In the genomic region with DNA sequence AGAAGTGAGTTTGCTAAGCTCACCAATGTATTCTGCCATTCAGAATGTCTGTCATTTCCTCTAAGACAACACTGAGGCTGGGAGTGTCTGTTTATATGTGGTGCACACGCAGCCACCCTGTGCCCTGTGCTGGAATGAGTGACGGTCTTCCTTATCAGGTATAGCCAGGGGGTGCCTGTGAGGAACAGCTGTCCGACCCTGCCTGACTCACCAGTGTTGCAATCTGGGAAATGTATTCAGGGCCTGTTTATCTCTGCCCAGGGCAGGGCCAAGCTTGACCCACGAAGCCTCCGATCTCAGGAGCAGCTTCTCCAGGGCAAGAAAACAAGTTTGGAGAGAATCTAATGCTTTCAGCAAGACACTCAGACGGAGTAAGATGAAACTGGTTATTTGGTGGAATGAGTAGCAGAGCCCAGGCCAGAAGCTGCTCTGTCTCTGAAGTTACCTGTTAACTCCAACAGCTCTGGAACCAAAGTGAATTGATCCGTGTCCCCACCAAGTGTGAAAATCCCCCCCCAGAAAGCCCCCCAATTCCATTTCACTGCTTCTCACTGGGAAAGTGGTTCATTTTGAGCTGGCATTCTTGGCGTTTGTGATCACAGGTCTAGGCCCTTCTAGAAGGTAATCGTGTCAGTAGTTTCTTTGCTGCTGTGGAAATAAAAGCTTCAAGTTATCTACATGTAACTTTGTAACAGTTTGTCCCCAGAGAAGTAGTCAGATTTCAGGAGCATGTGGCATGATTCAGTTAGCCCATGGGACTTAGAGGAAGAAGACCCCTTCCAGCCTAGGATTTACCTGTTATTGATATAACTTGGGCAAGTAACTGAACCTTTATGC, we compare ENCODE assay signal across 9 cellular contexts. TPM values are rescaled to one million over a fixed set of nuclear protein-coding genes. Genes with fewer than 3 reads are reported as not detected.
DNase-seq lines count a peak whose midpoint lies in the region; ATAC-seq and TF ChIP-seq lines count a peak whose summit lies in the region.
"Had no signal": no experiment of that assay in that cellular context is flagged by ENCODE, and none has a peak within 500 bp of the region (broad histone marks: within the 10 kb centered on the region; RNA-seq: fewer than 3 reads in every experiment).

No MANE protein-coding gene starts in this region.

- H3K27me3 Mint-ChIP-seq in stimulated activated memory B cell treated with anti-CD40 and anti-IgM and Interleukin-4, amounts not matched to agents 10 μg/mL and 1 μg/mL and 100 μg/mL, for 72 hours: no peaks in the 10 kb centered on the region

- H3K4me1 Mint-ChIP-seq in stimulated activated memory B cell treated with anti-CD40 and anti-IgM and Interleukin-4, amounts not matched to agents 10 μg/mL and 1 μg/mL and 100 μg/mL, for 72 hours: peaks cover 15% of the 10 kb centered on the region
- H3K4me1 Mint-ChIP-seq: activated naive CD4-positive, alpha-beta T cell treated with anti-CD3 and anti-CD28 coated beads, Interleukin-2, amount 10 ng/mL, durations not matched to agents 7 days and 5 days had no signal

- H3K4me3 Mint-ChIP-seq in stimulated activated memory B cell treated with anti-CD40 and anti-IgM and Interleukin-4, amounts not matched to agents 10 μg/mL and 1 μg/mL and 100 μg/mL, for 72 hours: no peak overlapping the region
- H3K4me3 Mint-ChIP-seq: activated naive CD4-positive, alpha-beta T cell treated with anti-CD3 and anti-CD28 coated beads, Interleukin-2, amount 10 ng/mL, durations not matched to agents 7 days and 5 days had no signal

- no peaks in the 10 kb centered on the region for H3K36me3 Mint-ChIP-seq in stimulated activated memory B cell treated with anti-CD40 and anti-IgM and Interleukin-4, amounts not matched to agents 10 μg/mL and 1 μg/mL and 100 μg/mL, for 72 hours
- H3K36me3 Mint-ChIP-seq: activated naive CD4-positive, alpha-beta T cell treated with anti-CD3 and anti-CD28 coated beads, Interleukin-2, amount 10 ng/mL, durations not matched to agents 7 days and 5 days had no signal

- ATAC-seq in RWPE2 (ENCODE audit: low read depth) (peak; percentile 97), foreskin keratinocyte (peak; percentile 92), psoas muscle (peak; percentile 99)
- ATAC-seq in stimulated activated memory B cell treated with anti-CD40 and anti-IgM and Interleukin-4, amounts not matched to agents 10 μg/mL and 1 μg/mL and 100 μg/mL, for 72 hours: no peak

- DNase-seq in H4 (ENCODE audit: low spot score) (peak; percentile 88), RWPE2 (ENCODE audit: low spot score) (peak; percentile 96), foreskin keratinocyte (peak; percentile 96 to 98), psoas muscle (peak; percentile 60 to 85), NCI-H446 (lab: John Stamatoyannopoulos, UW) (no peak), NCI-H1930 (lab: John Stamatoyannopoulos, UW) (no peak), Karpas-422 (no peak)
- DNase-seq: activated naive CD4-positive, alpha-beta T cell treated with anti-CD3 and anti-CD28 coated beads, Interleukin-2, amount 10 ng/mL, durations not matched to agents 7 days and 5 days had no signal

- H3K9me2 ChIP-seq in Karpas-422 (replicated peaks; ENCODE audit: insufficient read depth, low read length): no peaks in the 10 kb centered on the region

- H3K9ac ChIP-seq in Karpas-422 (ENCODE audit: low read length): no peak overlapping the region

- no peaks in the 10 kb centered on the region for H3K79me2 ChIP-seq in Karpas-422 (ENCODE audit: low read length)

- H3K9me3 ChIP-seq in RWPE2 (ENCODE audit: severe bottlenecking) (no peaks in the 10 kb centered on the region), psoas muscle (no peaks in the 10 kb centered on the region), Karpas-422 (ENCODE audit: low read length) (no peaks in the 10 kb centered on the region)

- H3K9me3 Mint-ChIP-seq in stimulated activated memory B cell treated with anti-CD40 and anti-IgM and Interleukin-4, amounts not matched to agents 10 μg/mL and 1 μg/mL and 100 μg/mL, for 72 hours: no peaks in the 10 kb centered on the region
- H3K9me3 Mint-ChIP-seq: activated naive CD4-positive, alpha-beta T cell treated with anti-CD3 and anti-CD28 coated beads, Interleukin-2, amount 10 ng/mL, durations not matched to agents 7 days and 5 days had no signal

- H3K27me3 ChIP-seq in RWPE2 (ENCODE audit: insufficient read depth, poor library complexity, severe bottlenecking) (no peaks in the 10 kb centered on the region), foreskin keratinocyte (no peaks in the 10 kb centered on the region), psoas muscle (ENCODE audit: insufficient read depth in 3 of 3, low read length in 2 of 3) (no peaks in the 10 kb centered on the region), Karpas-422 (ENCODE audit: low read length) (no peaks in the 10 kb centered on the region)

- H3K36me3 ChIP-seq in RWPE2 (ENCODE audit: low read depth) (no peaks in the 10 kb centered on the region), psoas muscle (ENCODE audit: insufficient read depth in 1 of 2, low read depth in 1 of 2) (no peaks in the 10 kb centered on the region), Karpas-422 (ENCODE audit: insufficient read depth, low read length) (no peaks in the 10 kb centered on the region)

- H3K4me1 ChIP-seq in RWPE2 (ENCODE audit: insufficient read depth, poor library complexity, severe bottlenecking) (peaks cover 24% of the 10 kb centered on the region), foreskin keratinocyte (peaks cover 27% of the 10 kb centered on the region), psoas muscle (peaks cover 13% of the 10 kb centered on the region), Karpas-422 (ENCODE audit: low read length) (0 out of 2 replicates have a peak, but pooled peaks cover 3% of the 10 kb centered on the region)

- no peak overlapping the region for H3K4me2 ChIP-seq in Karpas-422 (ENCODE audit: low read depth, low read length, poor library complexity, severe bottlenecking)

- H3K27ac Mint-ChIP-seq in stimulated activated memory B cell treated with anti-CD40 and anti-IgM and Interleukin-4, amounts not matched to agents 10 μg/mL and 1 μg/mL and 100 μg/mL, for 72 hours: no peak overlapping the region
- H3K27ac Mint-ChIP-seq: activated naive CD4-positive, alpha-beta T cell treated with anti-CD3 and anti-CD28 coated beads, Interleukin-2, amount 10 ng/mL, durations not matched to agents 7 days and 5 days had no signal

- H3K4me3 ChIP-seq in RWPE2 (ENCODE audit: severe bottlenecking) (no peak overlapping the region), psoas muscle (no peak overlapping the region), Karpas-422 (ENCODE audit: low read length) (no peak overlapping the region)

- TF ChIP-seq CTCF in RWPE2 (IDR thresholded peaks at IDR 0.05; ENCODE audit: poor library complexity, severe bottlenecking): no peak
- TF ChIP-seq CTCF in foreskin keratinocyte (conservative IDR thresholded peaks at IDR 0.05): peak; percentile 36
- TF ChIP-seq CTCF in psoas muscle (IDR thresholded peaks at IDR 0.05): no peak

- WGBS in psoas muscle, 3 donors: 34 to 41% (median 36%) methylated on average over 9 of the region's 9 CpGs

- no peaks in the 10 kb centered on the region for H4K20me1 ChIP-seq in Karpas-422 (ENCODE audit: insufficient read depth, low read depth, low read length)

- no peak overlapping the region; the same call in 1 of the 2 replicates for H2AFZ ChIP-seq in Karpas-422 (ENCODE audit: low read length)

- intact Hi-C loops in psoas muscle (cut with DNase I): loop anchor here in 1 of 2 donors (5.0 kb wide), 1 partner anchor 48 kb away; no protein-coding TSS in a partner anchor

- H3K27ac ChIP-seq in RWPE2 (ENCODE audit: poor library complexity, severe bottlenecking) (peak overlapping the region; percentile 95), foreskin keratinocyte (peak overlapping the region; percentile 96), psoas muscle (peak overlapping the region; percentile 94), Karpas-422 (ENCODE audit: low read length) (no peak overlapping the region)

RNA-seq across cellular contexts. Expression of a gene that starts 6.1 kb away (rescaled TPM):
- total RNA-seq in H4 (2014; rRNA removed; shearing (Covaris generic)): 26.2 and 32.5 TPM in 2 replicates
- 50.2 and 55.0 TPM in 2 replicates for total RNA-seq in foreskin keratinocyte
- polyA plus RNA-seq in foreskin keratinocyte: 27.3 and 27.5 TPM in 2 replicates
- 100 to 1,000 TPM in 1 of 4 donors, 10 to 100 TPM in 3; 75.9 to 111 (median 77.4) TPM for total RNA-seq in psoas muscle
- polyA plus RNA-seq in psoas muscle: 100 to 1,000 TPM in 1 of 3 donors, 10 to 100 TPM in 2; 17.3 to 115 (median 50.5) TPM
- 34.7 and 37.3 TPM in 2 replicates for total RNA-seq in Karpas-422 (2014; rRNA removed; shearing (Covaris generic); ENCODE audit: low replicate concordance)

Comparison
In these comparisons a context has a peak if more than half of its experiments do, and no peak if none do; other contexts are left out.
1. DNase-seq: peak in H4 (single experiment), RWPE2 (single experiment), foreskin keratinocyte (2 of 2) and psoas muscle (2 of 2); none in NCI-H446 (0 of 2), NCI-H1930 (0 of 2) and Karpas-422 (single experiment).